In genomic region chr1:52913014-52913413, GRCh38 we compare ENCODE assay signal across 1 cellular context.
TF ChIP-seq lines count a peak whose summit lies in the region.

No MANE protein-coding gene starts in this region.

TF ChIP-seq in K562, 482 proteins besides CTCF, POLR2A, EP300 and RAD21:
- no peak for TF ChIP-seq ETS2 (tag; IDR thresholded peaks at IDR 0.05; ENCODE audit: borderline replicate concordance, poor library complexity, severe bottlenecking)
- no peak for TF ChIP-seq ZFP36 (IDR thresholded peaks at IDR 0.05; ENCODE audit: low read depth, low read length, partially characterized antibody)
- TF ChIP-seq MLX (CRISPR knock-in tag; conservative IDR thresholded peaks at IDR 0.05), result no peak
